ENCODE assay signal across 12 cellular contexts in genomic region chr11:103624708-103625623, GRCh38.
DNase-seq lines count a peak whose midpoint lies in the region; TF ChIP-seq lines count a peak whose summit lies in the region.
"Had no signal": no experiment of that assay in that cellular context is flagged by ENCODE, and none has a peak within 500 bp of the region (broad histone marks: within the 10 kb centered on the region; RNA-seq: fewer than 3 reads in every experiment).

No MANE protein-coding gene starts in this region.

- no peaks in the 10 kb centered on the region for H3K27me3 ChIP-seq in spleen (replicated peaks in 1 of 7)
- H3K27me3 ChIP-seq: body of pancreas had no signal

- intact Hi-C loops in spleen (cut with DNase I; ENCODE audit: low total_unique reads): no loop called here

- DNase-seq in AG09319 (ENCODE audit: extremely low read depth, low read depth) (peak; percentile 80), HT1080 (ENCODE audit: low read depth) (peak; percentile 98), astrocyte of the cerebellum (ENCODE audit: low read depth) (peak; percentile 78), iPS-NIHi7 (ENCODE audit: extremely low spot score) (peak; percentile 26), spleen (no peak), NCI-H526 (lab: John Stamatoyannopoulos, UW) (no peak), progenitor cell of endocrine pancreas (ENCODE audit: low spot score, unreplicated experiment) (no peak)
- DNase-seq in activated naive CD4-positive, alpha-beta T cell (lab: John Stamatoyannopoulos, UW): no peak
- DNase-seq: body of pancreas; Calu3; posterior cingulate gyrus; stimulated activated CD8-positive, alpha-beta memory T cell treated with anti-CD3 and anti-CD28 coated beads, Interleukin-4, amount 100 ng/mL, for 48 hours had no signal

- no peaks in the 10 kb centered on the region for H3K9me3 Mint-ChIP-seq in progenitor cell of endocrine pancreas (ENCODE audit: low read depth)

- in situ Hi-C loops in astrocyte of the cerebellum (cut with HindIII; ENCODE audit: low sequenced_read_pairs): no loop called here

- WGBS in spleen, 5 donors: 44 to 66% (median 57%) methylated on average over 5 of the region's 5 CpGs

- no peaks in the 10 kb centered on the region for H3K27me3 Mint-ChIP-seq in progenitor cell of endocrine pancreas

- no peak overlapping the region for H3K27ac ChIP-seq in spleen
- H3K27ac ChIP-seq: body of pancreas had no signal

- no peaks in the 10 kb centered on the region for H3K36me3 ChIP-seq in spleen

- H3K9me3 ChIP-seq in spleen: no peaks in the 10 kb centered on the region
- H3K9me3 ChIP-seq: body of pancreas had no signal

- H3K4me3 Mint-ChIP-seq in progenitor cell of endocrine pancreas (ENCODE audit: low read depth): no peak overlapping the region

- no peak for TF ChIP-seq POLR2A in spleen (IDR thresholded peaks at IDR 0.05)

- H3K4me3 ChIP-seq in astrocyte of the cerebellum (ENCODE audit: low read depth, low read length) (no peak overlapping the region), spleen (no peak overlapping the region)
- H3K4me3 ChIP-seq: body of pancreas had no signal

- no peaks in the 10 kb centered on the region for H3K4me1 ChIP-seq in spleen
- H3K4me1 ChIP-seq: body of pancreas had no signal

- H3K27ac Mint-ChIP-seq in progenitor cell of endocrine pancreas: no peak overlapping the region

- peaks cover 2% of the 10 kb centered on the region for H3K4me1 Mint-ChIP-seq in progenitor cell of endocrine pancreas (ENCODE audit: low read depth)

- no peaks in the 10 kb centered on the region for H3K36me3 Mint-ChIP-seq in progenitor cell of endocrine pancreas (ENCODE audit: insufficient read depth)

- TF ChIP-seq CTCF in AG09319 (IDR thresholded peaks at IDR 0.05; ENCODE audit: low read depth, low read length): no peak
- TF ChIP-seq CTCF in astrocyte of the cerebellum (IDR thresholded peaks at IDR 0.05; ENCODE audit: low read depth, low read length, missing control alignments): no peak
- TF ChIP-seq CTCF in spleen (IDR thresholded peaks at IDR 0.05 in 8 of 11, conservative IDR thresholded peaks at IDR 0.05 in 3 of 11): no peak
- TF ChIP-seq CTCF in progenitor cell of endocrine pancreas (IDR thresholded peaks at IDR 0.05; ENCODE audit: unreplicated experiment): no peak

Comparison
In these comparisons a context has a peak if more than half of its experiments do, and no peak if none do; other contexts are left out.
1. DNase-seq: peak in AG09319 (single experiment), HT1080 (single experiment), astrocyte of the cerebellum (single experiment) and iPS-NIHi7 (single experiment); none in spleen (single experiment), NCI-H526 (0 of 2), activated naive CD4-positive, alpha-beta T cell (0 of 4) and progenitor cell of endocrine pancreas (single experiment).